Comparison of ENCODE assay signal across 18 cellular contexts in the genomic region with DNA sequence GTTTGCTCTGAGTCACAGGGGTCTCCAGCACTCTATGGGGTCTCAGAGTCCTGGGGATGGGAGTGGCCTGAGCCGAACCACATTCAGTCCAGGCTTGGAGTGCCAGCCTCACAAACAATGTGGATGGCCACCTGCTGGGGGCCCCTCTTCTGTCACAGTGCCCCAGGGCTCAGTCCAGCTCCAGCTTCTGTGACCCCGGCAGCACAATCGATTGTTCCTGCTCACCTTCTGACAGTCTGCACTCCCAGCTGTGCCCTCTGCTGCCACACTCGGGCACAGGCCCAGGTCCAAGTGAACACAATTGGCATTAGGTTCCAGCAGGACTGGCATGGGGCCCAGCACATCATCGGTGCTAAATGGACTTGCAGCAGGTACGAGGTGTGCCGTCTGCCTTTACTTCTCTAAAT.
DNase-seq lines count a peak whose midpoint lies in the region; ATAC-seq and TF ChIP-seq lines count a peak whose summit lies in the region.
"Had no signal": no experiment of that assay in that cellular context is flagged by ENCODE, and none has a peak within 500 bp of the region (broad histone marks: within the 10 kb centered on the region; RNA-seq: fewer than 3 reads in every experiment).

No MANE protein-coding gene starts in this region.

- H3K9ac ChIP-seq in endodermal cell (ENCODE audit: extremely low read depth, low read length, poor library complexity, severe bottlenecking) = no peak overlapping the region

- BruUV-seq in Calu3 (replicated peaks; lab: Mats Ljungman, UMichigan) = no TSS peak

- TF ChIP-seq EP300 in suprapubic skin (IDR thresholded peaks at IDR 0.05) = no peak

- intact Hi-C loops in Calu3 (cut with micrococcal nuclease; ENCODE audit: unreplicated experiment) = no loop called here

- H3K27ac ChIP-seq in endodermal cell (ENCODE audit: low read depth, low read length) (peak overlapping the region; percentile 10), suprapubic skin (no peak overlapping the region)
- H3K27ac ChIP-seq: PC-9, testis had no signal

- H3K36me3 ChIP-seq in endodermal cell (ENCODE audit: control insufficient read depth, insufficient read depth, low read length) = no peaks in the 10 kb centered on the region
- H3K36me3 ChIP-seq in suprapubic skin = no peaks in the 10 kb centered on the region

- no peak for TF ChIP-seq POLR2A in suprapubic skin (IDR thresholded peaks at IDR 0.05)

- peaks cover 6% of the 10 kb centered on the region for H3K36me3 Mint-ChIP-seq in Calu3 (ENCODE audit: insufficient read depth, unreplicated experiment)
- H3K36me3 Mint-ChIP-seq in endodermal cell (ENCODE audit: low read depth) = peaks cover 2% of the 10 kb centered on the region

- no peak overlapping the region for H3K4me3 ChIP-seq in endodermal cell (ENCODE audit: low read length)
- H3K4me3 ChIP-seq in suprapubic skin = no peak overlapping the region
- H3K4me3 ChIP-seq: PC-9, testis had no signal

- CTCF ChIA-PET in Calu3 (lab: Charles Lee) = interaction anchor here (1.1 to 1.5 kb wide), 2 partner anchors 11 to 20 kb away, joined by 4 to 5 read pairs; no protein-coding TSS in a partner anchor

- no peaks in the 10 kb centered on the region for H3K9me3 Mint-ChIP-seq in Calu3 (ENCODE audit: low read depth, unreplicated experiment)
- no peaks in the 10 kb centered on the region for H3K9me3 Mint-ChIP-seq in endodermal cell
- H3K9me3 Mint-ChIP-seq: memory B cell had no signal

- H3K27me3 Mint-ChIP-seq in Calu3 (ENCODE audit: unreplicated experiment) (peaks cover 25% of the 10 kb centered on the region), endodermal cell (ENCODE audit: insufficient read depth) (no peaks in the 10 kb centered on the region)
- H3K27me3 Mint-ChIP-seq: T-cell had no signal

- no peak for TF ChIP-seq CTCF in Calu3 (IDR thresholded peaks at IDR 0.05; ENCODE audit: unreplicated experiment)
- TF ChIP-seq CTCF in endodermal cell (conservative IDR thresholded peaks at IDR 0.05) = no peak
- no peak for TF ChIP-seq CTCF in suprapubic skin (IDR thresholded peaks at IDR 0.05)

- H3K27me3 ChIP-seq in endodermal cell (ENCODE audit: control insufficient read depth, insufficient read depth, low read length, poor library complexity, severe bottlenecking) (no peaks in the 10 kb centered on the region), suprapubic skin (no peaks in the 10 kb centered on the region)
- H3K27me3 ChIP-seq: testis had no signal

- H3K4me3 Mint-ChIP-seq in Calu3 (ENCODE audit: low read depth, unreplicated experiment) = no peak overlapping the region
- no peak overlapping the region for H3K4me3 Mint-ChIP-seq in endodermal cell
- H3K4me3 Mint-ChIP-seq: activated B cell treated with CpG ODN at 0.5 μM for 24 hours, memory B cell, T-cell had no signal

- no peaks in the 10 kb centered on the region for H3K9me3 ChIP-seq in endodermal cell (ENCODE audit: control insufficient read depth, low read length)
- no peaks in the 10 kb centered on the region for H3K9me3 ChIP-seq in suprapubic skin
- H3K9me3 ChIP-seq: testis had no signal

- WGBS in endodermal cell (ENCODE audit: insufficient coverage in 1 of 2, insufficient read length in 1 of 2), 2 experiments = 46 to 86% methylated on average over 4 to 7 of the region's 7 CpGs
- WGBS in suprapubic skin = 48% methylated on average over 7 of the region's 7 CpGs

- ATAC-seq in HG03354 (IDR thresholded peaks at IDR 0.05; ENCODE audit: poor library complexity, severe bottlenecking, unreplicated experiment) = no peak
- ATAC-seq: T-cell had no signal

- H3K27ac Mint-ChIP-seq in Calu3 (ENCODE audit: unreplicated experiment) (no peak overlapping the region), endodermal cell (no peak overlapping the region)
- H3K27ac Mint-ChIP-seq: activated B cell treated with CpG ODN at 0.5 μM for 24 hours, memory B cell, T-cell had no signal

- DNase-seq in Calu3 (peak; percentile 36), NCI-H1105 (lab: John Stamatoyannopoulos, UW) (peak; percentile 46), endodermal cell (no peak), mucosa of gallbladder (ENCODE audit: low spot score) (peak; percentile 81), COLO668 (lab: John Stamatoyannopoulos, UW; ENCODE audit: unreplicated experiment) (no peak), GM19240 (ENCODE audit: insufficient read length, low spot score) (no peak), suprapubic skin (ENCODE audit: low spot score in 2 of 2) (no peak)
- DNase-seq: activated B cell treated with CpG ODN at 0.5 μM for 24 hours; activated naive CD4-positive, alpha-beta T cell treated with Interleukin-2 at 50 U/mL for 16 hours; AML-193; DMS53; MM.1S; PC-9; stimulated activated CD4-positive, alpha-beta T cell treated with anti-CD3 and anti-CD28 coated beads, Interleukin-15, amount 100 ng/mL, for 24 hours; T-cell; testis had no signal

- H3K4me1 Mint-ChIP-seq in Calu3 (ENCODE audit: low read depth, unreplicated experiment) = peaks cover 24% of the 10 kb centered on the region
- H3K4me1 Mint-ChIP-seq in endodermal cell = peaks cover 40% of the 10 kb centered on the region

- peaks cover 31% of the 10 kb centered on the region for H3K4me1 ChIP-seq in endodermal cell (ENCODE audit: control insufficient read depth, insufficient read depth, low read length)
- H3K4me1 ChIP-seq in suprapubic skin = peaks cover 17% of the 10 kb centered on the region

Comparison
In these comparisons a context has a peak if more than half of its experiments do, and no peak if none do; other contexts are left out.
1. DNase-seq: peak in Calu3 (single experiment), NCI-H1105 (single experiment) and mucosa of gallbladder (single experiment); none in endodermal cell (single experiment), COLO668 (single experiment), GM19240 (single experiment) and suprapubic skin (0 of 2).